1 cellular context compared by ENCODE assay signal in the genomic region with DNA sequence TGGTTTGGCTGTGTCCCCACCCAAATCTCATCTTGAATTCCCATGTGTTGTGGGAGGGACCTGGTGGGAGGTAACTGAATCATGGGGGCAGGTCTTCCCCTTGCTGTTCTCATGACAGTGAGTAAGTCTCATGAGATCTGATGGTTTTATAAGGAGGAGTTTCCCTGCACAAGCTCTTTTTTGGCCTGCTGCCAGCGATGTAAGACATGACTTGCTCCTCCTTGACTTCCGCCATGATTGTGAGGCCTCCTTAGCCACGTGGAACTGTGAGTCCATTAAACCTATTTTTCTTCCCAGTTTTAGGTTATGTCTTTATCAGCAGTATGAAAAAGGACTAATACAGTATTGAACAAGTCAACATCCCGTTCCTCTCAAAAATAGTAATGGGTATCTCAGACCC.
TF ChIP-seq lines count a peak whose summit lies in the region.

No MANE protein-coding gene starts in this region.

TF ChIP-seq in K562, 482 proteins besides CTCF, POLR2A, EP300 and RAD21 (continued from another document):
- TF ChIP-seq NFIC (IDR thresholded peaks at IDR 0.05): peak; percentile 99
- TF ChIP-seq EHMT2 (IDR thresholded peaks at IDR 0.05): 0 out of 2 replicates have a peak, but pooled peaks have one; percentile 57
TF ChIP-seq in K562: peak in this region for 9; not testable (repeated sequence) for 473.
